In genomic region chr2:58660046-58660445, GRCh38 we compare ENCODE assay signal across 25 cellular contexts.
"Had no signal": no experiment of that assay in that cellular context is flagged by ENCODE, and none has a peak within 500 bp of the region (broad histone marks: within the 10 kb centered on the region; RNA-seq: fewer than 3 reads in every experiment).

No MANE protein-coding gene starts in this region.

- H3K36me3 ChIP-seq: heart left ventricle, lower lobe of right lung, neutrophil, right atrium auricular region, right lobe of liver, stomach, thyroid gland, transverse colon, upper lobe of right lung had no signal

- H3K36me3 Mint-ChIP-seq: naive thymus-derived CD8-positive, alpha-beta T cell; stimulated activated naive B cell treated with anti-CD40 and anti-IgM and Interleukin-4, amounts not matched to agents 10 μg/mL and 1 μg/mL and 100 μg/mL, for 72 hours had no signal

- H3K27ac Mint-ChIP-seq: naive thymus-derived CD8-positive, alpha-beta T cell; nephron; stimulated activated naive B cell treated with anti-CD40 and anti-IgM and Interleukin-4, amounts not matched to agents 10 μg/mL and 1 μg/mL and 100 μg/mL, for 72 hours had no signal

- H3K4me1 ChIP-seq: heart left ventricle, lower lobe of right lung, parathyroid adenoma, right atrium auricular region, right lobe of liver, stomach, testis, thyroid gland, transverse colon, upper lobe of right lung had no signal

- H3K27me3 Mint-ChIP-seq: stimulated activated naive B cell treated with anti-CD40 and anti-IgM and Interleukin-4, amounts not matched to agents 10 μg/mL and 1 μg/mL and 100 μg/mL, for 72 hours had no signal

- H3K9me3 ChIP-seq: heart left ventricle, lower lobe of right lung, neutrophil, right atrium auricular region, right lobe of liver, stomach, testis, thyroid gland, transverse colon, upper lobe of right lung had no signal

- H3K9me3 Mint-ChIP-seq: naive thymus-derived CD8-positive, alpha-beta T cell; nephron; neural crest cell; stimulated activated naive B cell treated with anti-CD40 and anti-IgM and Interleukin-4, amounts not matched to agents 10 μg/mL and 1 μg/mL and 100 μg/mL, for 72 hours had no signal

- H3K4me3 Mint-ChIP-seq: naive thymus-derived CD8-positive, alpha-beta T cell; nephron; neural crest cell; stimulated activated naive B cell treated with anti-CD40 and anti-IgM and Interleukin-4, amounts not matched to agents 10 μg/mL and 1 μg/mL and 100 μg/mL, for 72 hours had no signal

- H3K4me1 Mint-ChIP-seq: naive thymus-derived CD8-positive, alpha-beta T cell; nephron; neural crest cell; stimulated activated naive B cell treated with anti-CD40 and anti-IgM and Interleukin-4, amounts not matched to agents 10 μg/mL and 1 μg/mL and 100 μg/mL, for 72 hours had no signal

- ATAC-seq: heart left ventricle; left cardiac atrium; left lobe of liver; lower lobe of right lung; naive thymus-derived CD8-positive, alpha-beta T cell; right lobe of liver; stimulated activated naive B cell treated with anti-CD40 and anti-IgM and Interleukin-4, amounts not matched to agents 10 μg/mL and 1 μg/mL and 100 μg/mL, for 72 hours; stimulated activated naive CD8-positive, alpha-beta T cell treated with anti-CD3 and anti-CD28 coated beads, Interleukin-15, Interleukin-2, amounts not matched to agents 100 U/mL and 50 U/mL, for 24 hours; upper lobe of right lung had no signal

- H3K27me3 ChIP-seq: heart left ventricle, neutrophil, right atrium auricular region, right lobe of liver, stomach, testis, thyroid gland, transverse colon, upper lobe of right lung had no signal

- H3K4me3 ChIP-seq: heart left ventricle, lower lobe of right lung, right atrium auricular region, right lobe of liver, smooth muscle cell, stomach, testis, thyroid gland, transverse colon, upper lobe of right lung had no signal

- DNase-seq: heart left ventricle; kidney glomerular epithelial cell; left cardiac atrium; lower lobe of right lung; mammary epithelial cell; mesenchymal stem cell; naive thymus-derived CD8-positive, alpha-beta T cell; occipital lobe; right lobe of liver; stimulated activated CD4-positive, alpha-beta T cell treated with anti-CD3 and anti-CD28 coated beads, Interleukin-1b, Interleukin-23, amount 100 ng/mL, for 48 hours; stimulated activated CD4-positive, alpha-beta T cell treated with anti-CD3 and anti-CD28 coated beads, Interleukin-2, amount 100 ng/mL, for 48 hours; stimulated activated naive B cell treated with anti-CD40 and anti-IgM and Interleukin-4, amounts not matched to agents 10 μg/mL and 1 μg/mL and 100 μg/mL, for 72 hours; stimulated activated naive CD8-positive, alpha-beta T cell treated with anti-CD3 and anti-CD28 coated beads, Interleukin-15, Interleukin-2, amounts not matched to agents 100 U/mL and 50 U/mL, for 24 hours; stomach; testis; thyroid gland; transverse colon; upper lobe of right lung had no signal
